Comparison of ENCODE assay signal across 8 cellular contexts in genomic region chr3:170221924-170222646, GRCh38. TPM values are rescaled to one million over a fixed set of nuclear protein-coding genes. Genes with fewer than 3 reads are reported as not detected.
DNase-seq lines count a peak whose midpoint lies in the region; ATAC-seq and TF ChIP-seq lines count a peak whose summit lies in the region.

Gene PRKCI, plus strand, starts transcription at chr3:170222424. Its CDS starts 246 bp downstream, at chr3:170222670.

- H3K27ac ChIP-seq in temporal lobe (ENCODE audit: low read depth, low read length): peak within 1 kb of the TSS; percentile 74

- H3K27ac Mint-ChIP-seq in HFFc6: peak within 1 kb of the TSS; percentile 100
- peak within 1 kb of the TSS; percentile 94 to 95 for H3K27ac Mint-ChIP-seq in activated naive CD4-positive, alpha-beta T cell treated with anti-CD3 and anti-CD28 coated beads, Interleukin-2, amount 50 U/mL, for 72 hours

- peaks cover 6% of the 10 kb centered on the region; the same call in 1 of the 2 replicates for H3K36me3 Mint-ChIP-seq in HFFc6 (ENCODE audit: low read depth)
- no peaks in the 10 kb centered on the region for H3K36me3 Mint-ChIP-seq in activated naive CD4-positive, alpha-beta T cell treated with anti-CD3 and anti-CD28 coated beads, Interleukin-2, amount 50 U/mL, for 72 hours

- H3K4me3 Mint-ChIP-seq in HFFc6: peak within 1 kb of the TSS; percentile 94

- TF ChIP-seq CTCF in HFFc6 (IDR thresholded peaks at IDR 0.05): no peak; the same call in 1 of the 2 replicates

- no peaks in the 10 kb centered on the region for H3K9me3 Mint-ChIP-seq in HFFc6
- no peaks in the 10 kb centered on the region for H3K9me3 Mint-ChIP-seq in activated naive CD4-positive, alpha-beta T cell treated with anti-CD3 and anti-CD28 coated beads, Interleukin-2, amount 50 U/mL, for 72 hours

- no peaks in the 10 kb centered on the region; the same call in 1 of the 2 replicates for H3K27me3 Mint-ChIP-seq in HFFc6 (ENCODE audit: insufficient read depth)

- H3K4me1 Mint-ChIP-seq in HFFc6 (ENCODE audit: low read depth): peaks cover 61% of the 10 kb centered on the region

- ATAC-seq in activated naive CD4-positive, alpha-beta T cell treated with anti-CD3 and anti-CD28 coated beads, Interleukin-2, amount 50 U/mL, for 72 hours: peak; percentile 96 to 98

- DNase-seq in GM04504 (ENCODE audit: low read depth): peak; percentile 95
- peak; percentile 95 for DNase-seq in HFFc6
- peak; percentile 86 for DNase-seq in NCI-H1048 (lab: John Stamatoyannopoulos, UW)
- peak; percentile 80 for DNase-seq in SKM-1 (lab: John Stamatoyannopoulos, UW; ENCODE audit: unreplicated experiment)
- DNase-seq in activated naive CD4-positive, alpha-beta T cell treated with anti-CD3 and anti-CD28 coated beads, Interleukin-2, amount 50 U/mL, for 72 hours (ENCODE audit: low spot score in 2 of 2): peak; percentile 88 to 89
- peak; percentile 94 for DNase-seq in glomerular endothelial cell (ENCODE audit: extremely low read depth, low read depth, low spot score)
- peak; percentile 93 for DNase-seq in occipital lobe (lab: John Stamatoyannopoulos, UW)

RNA-seq across cellular contexts. Expression of gene PRKCI, which starts in this region (rescaled TPM):
- total RNA-seq in HFFc6 (2021; fragmentation: NEBNext Ultra II Directional; extraction: Animal tissue kit (Norgen Biotek cat#: 25700)): 10 to 100 TPM; 24.9 to 32.5 (median 27.7) TPM
- total RNA-seq in activated naive CD4-positive, alpha-beta T cell treated with anti-CD3 and anti-CD28 coated beads, Interleukin-2, amount 50 U/mL, for 72 hours: 10 to 100 TPM; 24.5 to 34.0 TPM
- 21.0 and 23.2 TPM in 2 replicates for total RNA-seq in glomerular endothelial cell
- total RNA-seq in occipital lobe: 86.7 TPM
- total RNA-seq in temporal lobe: 64.2 TPM

Comparison
In these comparisons a context has a peak if more than half of its experiments do, and no peak if none do; other contexts are left out.
1. Peak in every context shown above with its lines: DNase-seq, ATAC-seq and H3K27ac ChIP-seq.